In genomic region chr14:31207746-31208545, GRCh38 we compare ENCODE assay signal across 1 cellular context.
TF ChIP-seq lines count a peak whose summit lies in the region.

HECTD1 (minus strand) TSS chr14:31207793; CDS start chr14:31205936, 1,857 bp downstream.

TF ChIP-seq in K562, 482 proteins besides CTCF, POLR2A, EP300 and RAD21 (continued from another document and continues in another):
- TF ChIP-seq ZNF518B (CRISPR knock-in tag; IDR thresholded peaks at IDR 0.05) (no peak), ZNF175 (CRISPR knock-in tag; IDR thresholded peaks at IDR 0.05; ENCODE audit: low read depth) (no peak), MIER1 (IDR thresholded peaks at IDR 0.05; ENCODE audit: low read depth) (no peak), NRF1 (conservative IDR thresholded peaks at IDR 0.05 in 1 of 2, IDR thresholded peaks at IDR 0.05 in 1 of 2) (peak; percentile 72 to 79), ZNF764 (CRISPR knock-in tag; IDR thresholded peaks at IDR 0.05; ENCODE audit: low read depth) (no peak), RCOR1 (IDR thresholded peaks at IDR 0.05; ENCODE audit: borderline replicate concordance in 1 of 2, low read depth in 2 of 2, low read length in 2 of 2) (peak in 1 of 2 experiments; percentile 9; a peak in 1 of 4 replicates), CREB5 (CRISPR knock-in tag; IDR thresholded peaks at IDR 0.05) (no peak), ZNF583 (CRISPR knock-in tag; IDR thresholded peaks at IDR 0.05) (no peak), ZBTB1 (CRISPR knock-in tag; IDR thresholded peaks at IDR 0.05; ENCODE audit: borderline replicate concordance, low read depth) (peak; percentile 87), CXXC5 (CRISPR knock-in tag; IDR thresholded peaks at IDR 0.05) (peak; percentile 85), ARID3B (CRISPR knock-in tag; IDR thresholded peaks at IDR 0.05; ENCODE audit: borderline replicate concordance) (no peak), ZNF274 (IDR thresholded peaks at IDR 0.05; ENCODE audit: borderline replicate concordance, low read depth, low read length) (no peak), GABPB2 (CRISPR knock-in tag; conservative IDR thresholded peaks at IDR 0.05) (no peak), POU5F1 (IDR thresholded peaks at IDR 0.05; ENCODE audit: borderline replicate concordance, low read depth, low read length, partially characterized antibody) (no peak), ZNF431 (CRISPR knock-in tag; IDR thresholded peaks at IDR 0.05) (no peak), ZBTB11 (CRISPR knock-in tag; IDR thresholded peaks at IDR 0.05) (peak in 1 of 3 experiments; percentile 48; a peak in 2 of 6 replicates), GTF2F1 (IDR thresholded peaks at IDR 0.05; ENCODE audit: low read depth, low read length) (no peak), ZSCAN32 (CRISPR knock-in tag; IDR thresholded peaks at IDR 0.05) (no peak), BRF1 (IDR thresholded peaks at IDR 0.05; ENCODE audit: borderline replicate concordance, extremely low read depth, insufficient read length) (no peak), BHLHE40 (IDR thresholded peaks at IDR 0.05; ENCODE audit: low read length) (no peak; the same call in 1 of the 2 replicates), CCNT2 (IDR thresholded peaks at IDR 0.05; ENCODE audit: borderline replicate concordance, extremely low read depth, insufficient read length, low read depth, low read length) (peak; percentile 78), ZNF436 (CRISPR knock-in tag; IDR thresholded peaks at IDR 0.05) (no peak), E2F3 (CRISPR knock-in tag; IDR thresholded peaks at IDR 0.05) (peak; percentile 76; the same call in 1 of the 2 replicates), ZNF165 (CRISPR knock-in tag; IDR thresholded peaks at IDR 0.05; ENCODE audit: borderline replicate concordance) (no peak), NFATC3 (IDR thresholded peaks at IDR 0.05) (no peak), FOSL1 (tag; conservative IDR thresholded peaks at IDR 0.05) (no peak), MTA3 (IDR thresholded peaks at IDR 0.05; ENCODE audit: borderline replicate concordance) (peak; percentile 65; the same call in 1 of the 2 replicates), SAFB (IDR thresholded peaks at IDR 0.05; ENCODE audit: borderline replicate concordance, low read depth, low read length) (peak; percentile 57; the same call in 1 of the 2 replicates), CHD7 (IDR thresholded peaks at IDR 0.05; ENCODE audit: low read depth, low read length) (no peak), CAMTA2 (CRISPR knock-in tag; conservative IDR thresholded peaks at IDR 0.05) (no peak), RNF2 (IDR thresholded peaks at IDR 0.05) (no peak), BRD9 (IDR thresholded peaks at IDR 0.05; ENCODE audit: low read depth, partially characterized antibody) (peak; percentile 61), SMAD1 (IDR thresholded peaks at IDR 0.05; ENCODE audit: low read depth, low read length, partially characterized antibody) (no peak), ZNF668 (CRISPR knock-in tag; IDR thresholded peaks at IDR 0.05) (no peak), RFX1 (IDR thresholded peaks at IDR 0.05) (no peak), XRCC5 (IDR thresholded peaks at IDR 0.05; ENCODE audit: low read depth, low read length) (no peak; the same call in 1 of the 2 replicates), ZNF41 (CRISPR knock-in tag; conservative IDR thresholded peaks at IDR 0.05) (no peak), NR4A1 (CRISPR knock-in tag; IDR thresholded peaks at IDR 0.05) (0 out of 2 replicates have a peak, but pooled peaks have one; percentile 58), NR4A1 (tag; IDR thresholded peaks at IDR 0.05) (peak; percentile 37; the same call in 1 of the 2 replicates), GTF2A2 (tag; IDR thresholded peaks at IDR 0.05) (no peak), JUN (IDR thresholded peaks at IDR 0.05; ENCODE audit: borderline replicate concordance, low read depth, low read length) (no peak), JUN (CRISPR knock-in tag; IDR thresholded peaks at IDR 0.05; ENCODE audit: borderline replicate concordance) (no peak)
